7 cellular contexts compared by ENCODE assay signal in genomic region chr6:84718421-84718955, GRCh38. TPM values are rescaled to one million over a fixed set of nuclear protein-coding genes. Genes with fewer than 3 reads are reported as not detected.
"Had no signal": no experiment of that assay in that cellular context is flagged by ENCODE, and none has a peak within 500 bp of the region (broad histone marks: within the 10 kb centered on the region; RNA-seq: fewer than 3 reads in every experiment).

No MANE protein-coding gene starts in this region.

RNA-seq across cellular contexts. Expression of gene TBX18, which starts 45.9 kb away (rescaled TPM):
- total RNA-seq: activated CD4-positive, alpha-beta memory T cell treated with anti-CD3 and anti-CD28 coated beads, Interleukin-2, amount 10 ng/mL, durations not matched to agents 7 days and 5 days; activated CD4-positive, alpha-beta T cell treated with anti-CD3 and anti-CD28 coated beads for 36 hours; activated CD4-positive, alpha-beta T cell treated with anti-CD3 and anti-CD28 coated beads, Interleukin-2, amount 10 ng/mL, durations not matched to agents 7 days and 5 days; activated CD8-positive, alpha-beta memory T cell treated with anti-CD3 and anti-CD28 coated beads, Interleukin-2, amount 10 ng/mL, durations not matched to agents 7 days and 5 days; activated CD8-positive, alpha-beta T cell treated with anti-CD3 and anti-CD28 coated beads, Interleukin-2, amount 10 ng/mL, durations not matched to agents 7 days and 5 days; activated naive CD8-positive, alpha-beta T cell treated with anti-CD3 and anti-CD28 coated beads, Interleukin-2, amount 10 ng/mL, durations not matched to agents 7 days and 5 days; activated T-helper 2 cell treated with anti-CD3 and anti-CD28 coated beads, Interferon-gamma antibody, Interleukin-2, Interleukin-4, amounts not matched to agents 10 μg/mL and 5 μg/mL and 100 μg/mL, durations not matched to agents 14 hours and 24 hours and 36 hours had no signal
